Comparison of ENCODE assay signal across 1 cellular context in genomic region chr17:42997984-42998938, GRCh38.
A peak's percentile ranks its signal among the peaks of the same experiment; 100 is the strongest.
TF ChIP-seq lines count a peak whose summit lies in the region.

TSS of gene RPL27 (plus strand) at chr17:42998419. CDS start at chr17:42998751, 332 bp downstream.

TF ChIP-seq in WTC11, 78 proteins besides CTCF, POLR2A, EP300 and RAD21 (continued from another document and continues in another):
- TF ChIP-seq ZMAT4 (CRISPR knock-in tag; IDR thresholded peaks at IDR 0.05) = no peak
- peak; percentile 43; the same call in 1 of the 2 replicates for TF ChIP-seq CREB1 (CRISPR knock-in tag; IDR thresholded peaks at IDR 0.05)
- no peak for TF ChIP-seq NR1H2 (CRISPR knock-in tag; IDR thresholded peaks at IDR 0.05)
- TF ChIP-seq NFATC4 (CRISPR knock-in tag; IDR thresholded peaks at IDR 0.05) = no peak
- peak; percentile 97 for TF ChIP-seq ETV6 (CRISPR knock-in tag; IDR thresholded peaks at IDR 0.05)
- TF ChIP-seq MXD4 (CRISPR knock-in tag; IDR thresholded peaks at IDR 0.05; ENCODE audit: borderline replicate concordance) = no peak
- TF ChIP-seq MLX (CRISPR knock-in tag; IDR thresholded peaks at IDR 0.05) = no peak
- peak; percentile 95 for TF ChIP-seq NR2C2 (CRISPR knock-in tag; IDR thresholded peaks at IDR 0.05)
- TF ChIP-seq, protein P1, sequence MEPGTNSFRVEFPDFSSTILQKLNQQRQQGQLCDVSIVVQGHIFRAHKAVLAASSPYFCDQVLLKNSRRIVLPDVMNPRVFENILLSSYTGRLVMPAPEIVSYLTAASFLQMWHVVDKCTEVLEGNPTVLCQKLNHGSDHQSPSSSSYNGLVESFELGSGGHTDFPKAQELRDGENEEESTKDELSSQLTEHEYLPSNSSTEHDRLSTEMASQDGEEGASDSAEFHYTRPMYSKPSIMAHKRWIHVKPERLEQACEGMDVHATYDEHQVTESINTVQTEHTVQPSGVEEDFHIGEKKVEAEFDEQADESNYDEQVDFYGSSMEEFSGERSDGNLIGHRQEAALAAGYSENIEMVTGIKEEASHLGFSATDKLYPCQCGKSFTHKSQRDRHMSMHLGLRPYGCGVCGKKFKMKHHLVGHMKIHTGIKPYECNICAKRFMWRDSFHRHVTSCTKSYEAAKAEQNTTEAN (CRISPR knock-in tag; IDR thresholded peaks at IDR 0.05) = no peak
- TF ChIP-seq, protein P2, sequence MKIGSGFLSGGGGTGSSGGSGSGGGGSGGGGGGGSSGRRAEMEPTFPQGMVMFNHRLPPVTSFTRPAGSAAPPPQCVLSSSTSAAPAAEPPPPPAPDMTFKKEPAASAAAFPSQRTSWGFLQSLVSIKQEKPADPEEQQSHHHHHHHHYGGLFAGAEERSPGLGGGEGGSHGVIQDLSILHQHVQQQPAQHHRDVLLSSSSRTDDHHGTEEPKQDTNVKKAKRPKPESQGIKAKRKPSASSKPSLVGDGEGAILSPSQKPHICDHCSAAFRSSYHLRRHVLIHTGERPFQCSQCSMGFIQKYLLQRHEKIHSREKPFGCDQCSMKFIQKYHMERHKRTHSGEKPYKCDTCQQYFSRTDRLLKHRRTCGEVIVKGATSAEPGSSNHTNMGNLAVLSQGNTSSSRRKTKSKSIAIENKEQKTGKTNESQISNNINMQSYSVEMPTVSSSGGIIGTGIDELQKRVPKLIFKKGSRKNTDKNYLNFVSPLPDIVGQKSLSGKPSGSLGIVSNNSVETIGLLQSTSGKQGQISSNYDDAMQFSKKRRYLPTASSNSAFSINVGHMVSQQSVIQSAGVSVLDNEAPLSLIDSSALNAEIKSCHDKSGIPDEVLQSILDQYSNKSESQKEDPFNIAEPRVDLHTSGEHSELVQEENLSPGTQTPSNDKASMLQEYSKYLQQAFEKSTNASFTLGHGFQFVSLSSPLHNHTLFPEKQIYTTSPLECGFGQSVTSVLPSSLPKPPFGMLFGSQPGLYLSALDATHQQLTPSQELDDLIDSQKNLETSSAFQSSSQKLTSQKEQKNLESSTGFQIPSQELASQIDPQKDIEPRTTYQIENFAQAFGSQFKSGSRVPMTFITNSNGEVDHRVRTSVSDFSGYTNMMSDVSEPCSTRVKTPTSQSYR (CRISPR knock-in tag; IDR thresholded peaks at IDR 0.05) = no peak
- TF ChIP-seq, protein P3, sequence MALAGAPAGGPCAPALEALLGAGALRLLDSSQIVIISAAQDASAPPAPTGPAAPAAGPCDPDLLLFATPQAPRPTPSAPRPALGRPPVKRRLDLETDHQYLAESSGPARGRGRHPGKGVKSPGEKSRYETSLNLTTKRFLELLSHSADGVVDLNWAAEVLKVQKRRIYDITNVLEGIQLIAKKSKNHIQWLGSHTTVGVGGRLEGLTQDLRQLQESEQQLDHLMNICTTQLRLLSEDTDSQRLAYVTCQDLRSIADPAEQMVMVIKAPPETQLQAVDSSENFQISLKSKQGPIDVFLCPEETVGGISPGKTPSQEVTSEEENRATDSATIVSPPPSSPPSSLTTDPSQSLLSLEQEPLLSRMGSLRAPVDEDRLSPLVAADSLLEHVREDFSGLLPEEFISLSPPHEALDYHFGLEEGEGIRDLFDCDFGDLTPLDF (CRISPR knock-in tag; IDR thresholded peaks at IDR 0.05) = peak; percentile 40; the same call in 1 of the 2 replicates
- TF ChIP-seq, protein P4, sequence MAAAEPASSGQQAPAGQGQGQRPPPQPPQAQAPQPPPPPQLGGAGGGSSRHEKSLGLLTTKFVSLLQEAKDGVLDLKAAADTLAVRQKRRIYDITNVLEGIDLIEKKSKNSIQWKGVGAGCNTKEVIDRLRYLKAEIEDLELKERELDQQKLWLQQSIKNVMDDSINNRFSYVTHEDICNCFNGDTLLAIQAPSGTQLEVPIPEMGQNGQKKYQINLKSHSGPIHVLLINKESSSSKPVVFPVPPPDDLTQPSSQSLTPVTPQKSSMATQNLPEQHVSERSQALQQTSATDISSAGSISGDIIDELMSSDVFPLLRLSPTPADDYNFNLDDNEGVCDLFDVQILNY (CRISPR knock-in tag; IDR thresholded peaks at IDR 0.05) = 0 out of 2 replicates have a peak, but pooled peaks have one; percentile 21
- TF ChIP-seq, protein P5, sequence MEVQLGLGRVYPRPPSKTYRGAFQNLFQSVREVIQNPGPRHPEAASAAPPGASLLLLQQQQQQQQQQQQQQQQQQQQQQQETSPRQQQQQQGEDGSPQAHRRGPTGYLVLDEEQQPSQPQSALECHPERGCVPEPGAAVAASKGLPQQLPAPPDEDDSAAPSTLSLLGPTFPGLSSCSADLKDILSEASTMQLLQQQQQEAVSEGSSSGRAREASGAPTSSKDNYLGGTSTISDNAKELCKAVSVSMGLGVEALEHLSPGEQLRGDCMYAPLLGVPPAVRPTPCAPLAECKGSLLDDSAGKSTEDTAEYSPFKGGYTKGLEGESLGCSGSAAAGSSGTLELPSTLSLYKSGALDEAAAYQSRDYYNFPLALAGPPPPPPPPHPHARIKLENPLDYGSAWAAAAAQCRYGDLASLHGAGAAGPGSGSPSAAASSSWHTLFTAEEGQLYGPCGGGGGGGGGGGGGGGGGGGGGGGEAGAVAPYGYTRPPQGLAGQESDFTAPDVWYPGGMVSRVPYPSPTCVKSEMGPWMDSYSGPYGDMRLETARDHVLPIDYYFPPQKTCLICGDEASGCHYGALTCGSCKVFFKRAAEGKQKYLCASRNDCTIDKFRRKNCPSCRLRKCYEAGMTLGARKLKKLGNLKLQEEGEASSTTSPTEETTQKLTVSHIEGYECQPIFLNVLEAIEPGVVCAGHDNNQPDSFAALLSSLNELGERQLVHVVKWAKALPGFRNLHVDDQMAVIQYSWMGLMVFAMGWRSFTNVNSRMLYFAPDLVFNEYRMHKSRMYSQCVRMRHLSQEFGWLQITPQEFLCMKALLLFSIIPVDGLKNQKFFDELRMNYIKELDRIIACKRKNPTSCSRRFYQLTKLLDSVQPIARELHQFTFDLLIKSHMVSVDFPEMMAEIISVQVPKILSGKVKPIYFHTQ (CRISPR knock-in tag; IDR thresholded peaks at IDR 0.05) = no peak
- TF ChIP-seq, protein P6, sequence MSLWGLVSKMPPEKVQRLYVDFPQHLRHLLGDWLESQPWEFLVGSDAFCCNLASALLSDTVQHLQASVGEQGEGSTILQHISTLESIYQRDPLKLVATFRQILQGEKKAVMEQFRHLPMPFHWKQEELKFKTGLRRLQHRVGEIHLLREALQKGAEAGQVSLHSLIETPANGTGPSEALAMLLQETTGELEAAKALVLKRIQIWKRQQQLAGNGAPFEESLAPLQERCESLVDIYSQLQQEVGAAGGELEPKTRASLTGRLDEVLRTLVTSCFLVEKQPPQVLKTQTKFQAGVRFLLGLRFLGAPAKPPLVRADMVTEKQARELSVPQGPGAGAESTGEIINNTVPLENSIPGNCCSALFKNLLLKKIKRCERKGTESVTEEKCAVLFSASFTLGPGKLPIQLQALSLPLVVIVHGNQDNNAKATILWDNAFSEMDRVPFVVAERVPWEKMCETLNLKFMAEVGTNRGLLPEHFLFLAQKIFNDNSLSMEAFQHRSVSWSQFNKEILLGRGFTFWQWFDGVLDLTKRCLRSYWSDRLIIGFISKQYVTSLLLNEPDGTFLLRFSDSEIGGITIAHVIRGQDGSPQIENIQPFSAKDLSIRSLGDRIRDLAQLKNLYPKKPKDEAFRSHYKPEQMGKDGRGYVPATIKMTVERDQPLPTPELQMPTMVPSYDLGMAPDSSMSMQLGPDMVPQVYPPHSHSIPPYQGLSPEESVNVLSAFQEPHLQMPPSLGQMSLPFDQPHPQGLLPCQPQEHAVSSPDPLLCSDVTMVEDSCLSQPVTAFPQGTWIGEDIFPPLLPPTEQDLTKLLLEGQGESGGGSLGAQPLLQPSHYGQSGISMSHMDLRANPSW (CRISPR knock-in tag; conservative IDR thresholded peaks at IDR 0.05; ENCODE audit: low read depth) = no peak
- peak; percentile 76; the same call in 1 of the 2 replicates for TF ChIP-seq FOXP4 (CRISPR knock-in tag; IDR thresholded peaks at IDR 0.05)
- no peak for TF ChIP-seq GTF2I (CRISPR knock-in tag; conservative IDR thresholded peaks at IDR 0.05)
- no peak for TF ChIP-seq NR3C1 (CRISPR knock-in tag; conservative IDR thresholded peaks at IDR 0.05; ENCODE audit: low read depth)
- TF ChIP-seq USF2 (CRISPR knock-in tag; IDR thresholded peaks at IDR 0.05) = peak; percentile 84
- TF ChIP-seq, protein P7, sequence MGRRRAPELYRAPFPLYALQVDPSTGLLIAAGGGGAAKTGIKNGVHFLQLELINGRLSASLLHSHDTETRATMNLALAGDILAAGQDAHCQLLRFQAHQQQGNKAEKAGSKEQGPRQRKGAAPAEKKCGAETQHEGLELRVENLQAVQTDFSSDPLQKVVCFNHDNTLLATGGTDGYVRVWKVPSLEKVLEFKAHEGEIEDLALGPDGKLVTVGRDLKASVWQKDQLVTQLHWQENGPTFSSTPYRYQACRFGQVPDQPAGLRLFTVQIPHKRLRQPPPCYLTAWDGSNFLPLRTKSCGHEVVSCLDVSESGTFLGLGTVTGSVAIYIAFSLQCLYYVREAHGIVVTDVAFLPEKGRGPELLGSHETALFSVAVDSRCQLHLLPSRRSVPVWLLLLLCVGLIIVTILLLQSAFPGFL (CRISPR knock-in tag; IDR thresholded peaks at IDR 0.05; ENCODE audit: borderline replicate concordance) = no peak
- no peak for TF ChIP-seq CDX4 (CRISPR knock-in tag; IDR thresholded peaks at IDR 0.05; ENCODE audit: borderline replicate concordance)
- TF ChIP-seq ATF2 (CRISPR knock-in tag; IDR thresholded peaks at IDR 0.05; ENCODE audit: borderline replicate concordance, low read depth) = no peak
- no peak for TF ChIP-seq TP53 (CRISPR knock-in tag; IDR thresholded peaks at IDR 0.05)
- TF ChIP-seq, protein P8, sequence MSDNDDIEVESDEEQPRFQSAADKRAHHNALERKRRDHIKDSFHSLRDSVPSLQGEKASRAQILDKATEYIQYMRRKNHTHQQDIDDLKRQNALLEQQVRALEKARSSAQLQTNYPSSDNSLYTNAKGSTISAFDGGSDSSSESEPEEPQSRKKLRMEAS (CRISPR knock-in tag; IDR thresholded peaks at IDR 0.05) = peak; percentile 87
- no peak for TF ChIP-seq SMAD4 (CRISPR knock-in tag; IDR thresholded peaks at IDR 0.05)
- peak; percentile 66; the same call in 1 of the 2 replicates for TF ChIP-seq NFYB (CRISPR knock-in tag; conservative IDR thresholded peaks at IDR 0.05; ENCODE audit: low read depth)
- peak; percentile 99 for TF ChIP-seq SP1 (CRISPR knock-in tag; conservative IDR thresholded peaks at IDR 0.05)
- no peak for TF ChIP-seq ATF6 (CRISPR knock-in tag; IDR thresholded peaks at IDR 0.05)
- TF ChIP-seq FOXK1 (CRISPR knock-in tag; IDR thresholded peaks at IDR 0.05) = peak; percentile 99
- TF ChIP-seq ATF1 (CRISPR knock-in tag; IDR thresholded peaks at IDR 0.05) = 0 out of 2 replicates have a peak, but pooled peaks have one; percentile 26
- no peak for TF ChIP-seq RELA (CRISPR knock-in tag; IDR thresholded peaks at IDR 0.05; ENCODE audit: borderline replicate concordance)
- no peak for TF ChIP-seq NFE2L1 (CRISPR knock-in tag; IDR thresholded peaks at IDR 0.05)
- no peak for TF ChIP-seq HMGA2 (CRISPR knock-in tag; IDR thresholded peaks at IDR 0.05)
- TF ChIP-seq OVOL2 (CRISPR knock-in tag; IDR thresholded peaks at IDR 0.05; ENCODE audit: borderline replicate concordance) = no peak
